26 cellular contexts compared by ENCODE assay signal in genomic region chr10:69813632-69814031, GRCh38. TPM values are rescaled to one million over a fixed set of nuclear protein-coding genes. Genes with fewer than 3 reads are reported as not detected.
"Had no signal": no experiment of that assay in that cellular context is flagged by ENCODE, and none has a peak within 500 bp of the region (broad histone marks: within the 10 kb centered on the region; RNA-seq: fewer than 3 reads in every experiment).

No MANE protein-coding gene starts in this region.

- H3K27ac Mint-ChIP-seq: activated CD4-positive, alpha-beta T cell treated with anti-CD3 and anti-CD28 coated beads for 36 hours; activated CD8-positive, alpha-beta T cell treated with anti-CD3 and anti-CD28 coated beads for 36 hours; activated T-cell treated with anti-CD3 and anti-CD28 coated beads, Interleukin-2, amount 50 U/mL, for 72 hours; activated T-helper 2 cell treated with anti-CD3 and anti-CD28 coated beads, Interferon-gamma antibody, Interleukin-2, Interleukin-4, amounts not matched to agents 10 μg/mL and 5 μg/mL and 100 μg/mL, durations not matched to agents 14 hours and 24 hours and 36 hours; T-helper 17 cell had no signal

- H3K27me3 ChIP-seq: breast epithelium had no signal

- H3K36me3 ChIP-seq: breast epithelium had no signal

- ATAC-seq: activated CD4-positive, alpha-beta T cell treated with anti-CD3 and anti-CD28 coated beads for 36 hours; activated CD8-positive, alpha-beta T cell treated with anti-CD3 and anti-CD28 coated beads for 36 hours; activated T-cell treated with anti-CD3 and anti-CD28 coated beads, Interleukin-2, amount 50 U/mL, for 72 hours; T-helper 17 cell had no signal

- H3K9me3 Mint-ChIP-seq: activated CD8-positive, alpha-beta T cell treated with anti-CD3 and anti-CD28 coated beads for 36 hours; activated naive CD4-positive, alpha-beta T cell treated with anti-CD3 and anti-CD28 coated beads, Interleukin-2, amount 50 U/mL, for 24 hours had no signal

- H3K27me3 Mint-ChIP-seq: activated CD4-positive, alpha-beta T cell treated with anti-CD3 and anti-CD28 coated beads for 36 hours; activated naive CD4-positive, alpha-beta T cell treated with anti-CD3 and anti-CD28 coated beads, Interleukin-2, amount 50 U/mL, for 24 hours had no signal

- DNase-seq: activated CD4-positive, alpha-beta T cell treated with anti-CD3 and anti-CD28 coated beads for 36 hours; activated CD4-positive, alpha-beta T cell treated with anti-CD3 and anti-CD28 coated beads, Interleukin-2, amount 50 U/mL, for 1 hour; activated CD8-positive, alpha-beta memory T cell treated with anti-CD3 and anti-CD28 coated beads, Interleukin-2, amount 50 U/mL, for 4 hours; activated CD8-positive, alpha-beta T cell treated with anti-CD3 and anti-CD28 coated beads for 36 hours; activated gamma-delta T cell treated with Interleukin-2 at 50 U/mL for 16 hours; activated T-cell treated with anti-CD3 and anti-CD28 coated beads, Interleukin-2, amount 50 U/mL, for 72 hours; aorta; caudate nucleus; Karpas-422; MM.1S; NCI-H1105; NCI-H1436; NCI-H1694 treated with DMSO at 0.1 percent for 48 hours; NCI-H2081 treated with DMSO at 0.1 percent for 48 hours; NCI-H2171; NCI-H2227 treated with DMSO at 0.1 percent for 48 hours; NCI-H446 treated with DMSO at 0.1 percent for 48 hours; NCI-H524 treated with DMSO at 0.1 percent for 48 hours; NCI-H748 treated with DMSO at 0.1 percent for 48 hours; PC-9; SIG-M5; T-helper 17 cell; T-helper 9 cell had no signal

- H3K36me3 Mint-ChIP-seq: activated naive CD4-positive, alpha-beta T cell treated with anti-CD3 and anti-CD28 coated beads, Interleukin-2, amount 50 U/mL, for 24 hours had no signal

- H3K4me3 Mint-ChIP-seq: activated CD4-positive, alpha-beta T cell treated with anti-CD3 and anti-CD28 coated beads for 36 hours; activated CD8-positive, alpha-beta T cell treated with anti-CD3 and anti-CD28 coated beads for 36 hours; activated naive CD4-positive, alpha-beta T cell treated with anti-CD3 and anti-CD28 coated beads, Interleukin-2, amount 50 U/mL, for 24 hours; activated T-cell treated with anti-CD3 and anti-CD28 coated beads, Interleukin-2, amount 50 U/mL, for 72 hours; T-helper 17 cell had no signal

- H2AFZ ChIP-seq: PC-9 had no signal

- H3K4me2 ChIP-seq: PC-9 had no signal

- H3K4me1 ChIP-seq: breast epithelium had no signal

- H3K9me3 ChIP-seq: breast epithelium had no signal

- H3K27ac ChIP-seq: breast epithelium, PC-9 had no signal

- H3K4me3 ChIP-seq: breast epithelium, PC-9 had no signal

RNA-seq across cellular contexts. Expression of gene COL13A1, which starts 11.9 kb away (rescaled TPM):
- total RNA-seq: activated CD4-positive, alpha-beta T cell treated with anti-CD3 and anti-CD28 coated beads for 36 hours; activated CD8-positive, alpha-beta T cell treated with anti-CD3 and anti-CD28 coated beads for 36 hours; activated T-cell treated with anti-CD3 and anti-CD28 coated beads, Interleukin-2, amount 50 U/mL, for 72 hours; activated T-helper 2 cell treated with anti-CD3 and anti-CD28 coated beads, Interferon-gamma antibody, Interleukin-2, Interleukin-4, amounts not matched to agents 10 μg/mL and 5 μg/mL and 100 μg/mL, durations not matched to agents 14 hours and 24 hours and 36 hours; T-helper 17 cell had no signal
